In the genomic region with DNA sequence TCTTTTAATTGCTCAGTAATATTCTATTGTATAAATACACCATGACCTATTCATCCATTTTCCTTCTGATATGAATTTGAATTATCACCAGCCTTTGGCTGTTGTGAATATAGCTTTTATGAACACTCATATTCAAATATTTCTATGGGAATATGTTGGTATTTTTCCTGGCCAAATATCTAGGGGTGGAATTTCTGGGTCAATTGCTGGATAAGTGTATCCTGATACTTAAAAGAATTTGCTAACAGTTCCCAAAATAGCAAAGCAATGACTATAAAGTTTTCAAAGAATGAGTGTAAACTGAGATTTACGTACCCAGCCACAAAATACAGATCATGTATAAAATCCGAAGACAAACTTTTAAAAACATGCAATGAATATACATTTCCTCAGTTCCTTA, we compare ENCODE assay signal across 29 cellular contexts.
DNase-seq lines count a peak whose midpoint lies in the region; ATAC-seq and TF ChIP-seq lines count a peak whose summit lies in the region.
"Had no signal": no experiment of that assay in that cellular context is flagged by ENCODE, and none has a peak within 500 bp of the region (broad histone marks: within the 10 kb centered on the region; RNA-seq: fewer than 3 reads in every experiment).

No MANE protein-coding gene starts in this region.

- H3K4me3 ChIP-seq in AG09309 (ENCODE audit: control insufficient read depth, low read depth, low read length) (no peak overlapping the region), astrocyte of the cerebellum (ENCODE audit: low read depth, low read length) (no peak overlapping the region), fibroblast of the aortic adventitia (ENCODE audit: low read depth, low read length) (no peak overlapping the region), spleen (no peak overlapping the region), ovary (no peak overlapping the region)
- H3K4me3 ChIP-seq: cardiac muscle cell, suprapubic skin, uterus had no signal

- H3K9me3 ChIP-seq in spleen: no peaks in the 10 kb centered on the region
- no peaks in the 10 kb centered on the region for H3K9me3 ChIP-seq in ovary
- H3K9me3 ChIP-seq: neutrophil, suprapubic skin, uterus had no signal

- no peak for ATAC-seq in HG02571 (IDR thresholded peaks at IDR 0.05; ENCODE audit: unreplicated experiment)
- ATAC-seq: activated CD4-positive, alpha-beta T cell treated with anti-CD3 and anti-CD28 coated beads for 36 hours; activated naive CD8-positive, alpha-beta T cell treated with anti-CD3 and anti-CD28 coated beads, Interleukin-2, amount 50 U/mL, for 24 hours; left lobe of liver; stimulated activated naive B cell treated with anti-CD40 and anti-IgM and Interleukin-4, amounts not matched to agents 10 μg/mL and 1 μg/mL and 100 μg/mL, for 72 hours; T-helper 17 cell had no signal

- no peak for TF ChIP-seq CTCF in AG09309 (IDR thresholded peaks at IDR 0.05; ENCODE audit: control insufficient read depth, insufficient read depth, low read depth, low read length, missing control alignments)
- TF ChIP-seq CTCF in astrocyte of the cerebellum (IDR thresholded peaks at IDR 0.05; ENCODE audit: low read depth, low read length, missing control alignments): no peak
- no peak for TF ChIP-seq CTCF in fibroblast of the aortic adventitia (IDR thresholded peaks at IDR 0.05; ENCODE audit: insufficient read depth, low read length)
- TF ChIP-seq CTCF in spleen (IDR thresholded peaks at IDR 0.05 in 8 of 11, conservative IDR thresholded peaks at IDR 0.05 in 3 of 11): no peak
- TF ChIP-seq CTCF in ovary (IDR thresholded peaks at IDR 0.05): no peak

- TF ChIP-seq EP300 in ovary (IDR thresholded peaks at IDR 0.05): no peak

- H3K27ac ChIP-seq in spleen (no peak overlapping the region), ovary (no peak overlapping the region)
- H3K27ac ChIP-seq: C4-2B, cardiac muscle cell, neutrophil, suprapubic skin had no signal

- 70 to 81% (median 77%) methylated on average over 2 of the region's 2 CpGs for WGBS in spleen, 5 donors
- WGBS in ovary, 3 donors: 56 to 63% (median 57%) methylated on average over 2 of the region's 2 CpGs

- TF ChIP-seq POLR2A in spleen (IDR thresholded peaks at IDR 0.05) (no peak), ovary (IDR thresholded peaks at IDR 0.05) (no peak)

- no peaks in the 10 kb centered on the region for H3K36me3 ChIP-seq in spleen
- H3K36me3 ChIP-seq in ovary: no peaks in the 10 kb centered on the region
- H3K36me3 ChIP-seq: cardiac muscle cell, neutrophil, suprapubic skin, uterus had no signal

- DNase-seq in AG09309 (ENCODE audit: low read depth) (peak; percentile 16), HS-5 (ENCODE audit: low read depth) (peak; percentile 65), astrocyte of the cerebellum (ENCODE audit: low read depth) (peak; percentile 11), fibroblast of the aortic adventitia (ENCODE audit: low read depth) (peak; percentile 52), GDM1 (lab: John Stamatoyannopoulos, UW) (no peak), spleen (no peak), ovary (no peak)
- DNase-seq: activated CD4-positive, alpha-beta T cell treated with anti-CD3 and anti-CD28 coated beads for 36 hours; activated CD8-positive, alpha-beta memory T cell treated with anti-CD3 and anti-CD28 coated beads for 24 hours; activated gamma-delta T cell; activated naive CD8-positive, alpha-beta T cell treated with anti-CD3 and anti-CD28 coated beads, Interleukin-2, amount 50 U/mL, for 24 hours; activated T-cell treated with anti-CD3 and anti-CD28 coated beads, Interleukin-2, amount 50 U/mL, for 1 hour; cortex of kidney; DND-41; KBM-7; mesendoderm; NCI-H1417 treated with DMSO at 0.1 percent for 48 hours; SIG-M5; small intestine; stimulated activated CD4-positive, alpha-beta T cell treated with anti-CD3 and anti-CD28 coated beads, Interleukin-4, amount 100 ng/mL, for 1 hour; stimulated activated naive B cell treated with anti-CD40 and anti-IgM and Interleukin-4, amounts not matched to agents 10 μg/mL and 1 μg/mL and 100 μg/mL, for 72 hours; T-helper 17 cell; uterus had no signal

- H3K27me3 ChIP-seq in spleen (replicated peaks in 1 of 7) (no peaks in the 10 kb centered on the region), ovary (no peaks in the 10 kb centered on the region)
- H3K27me3 ChIP-seq: cardiac muscle cell, neutrophil, suprapubic skin, uterus had no signal

- intact Hi-C loops in spleen (cut with DNase I; ENCODE audit: low total_unique reads): no loop called here
- intact Hi-C loops in ovary (cut with DNase I): no loop called here

- in situ Hi-C loops in astrocyte of the cerebellum (cut with HindIII; ENCODE audit: low sequenced_read_pairs): no loop called here

- H3K4me1 ChIP-seq in spleen (no peaks in the 10 kb centered on the region), ovary (ENCODE audit: insufficient read depth) (no peaks in the 10 kb centered on the region)
- H3K4me1 ChIP-seq: suprapubic skin, uterus had no signal

Comparison
In these comparisons a context has a peak if more than half of its experiments do, and no peak if none do; other contexts are left out.
1. DNase-seq: peak in AG09309 (single experiment), HS-5 (single experiment), astrocyte of the cerebellum (single experiment) and fibroblast of the aortic adventitia (single experiment); none in GDM1 (single experiment), spleen (single experiment) and ovary (0 of 5).